Comparison of ENCODE assay signal across 29 cellular contexts in the genomic region with DNA sequence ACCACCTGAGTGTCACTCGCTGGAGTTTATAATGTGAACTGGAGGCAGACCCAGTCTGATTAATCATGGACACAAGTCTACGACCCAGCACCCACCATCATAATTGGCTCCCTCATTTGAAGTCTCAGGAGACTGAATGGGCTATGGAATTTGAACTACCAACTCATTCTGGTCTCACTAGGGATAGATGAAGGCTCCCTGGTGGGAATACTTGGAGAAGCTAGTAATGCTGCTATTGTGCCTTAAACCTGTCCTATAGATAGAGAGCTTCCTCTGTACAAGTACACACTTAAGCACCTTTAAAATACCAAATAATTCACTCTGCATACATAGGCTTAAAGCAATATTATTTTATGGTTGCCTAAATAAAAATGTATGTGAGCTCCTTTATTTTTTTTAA.
"Had no signal": no experiment of that assay in that cellular context is flagged by ENCODE, and none has a peak within 500 bp of the region (broad histone marks: within the 10 kb centered on the region; RNA-seq: fewer than 3 reads in every experiment).

No MANE protein-coding gene starts in this region.

- H2AFZ ChIP-seq: parathyroid adenoma had no signal

- H3K27ac Mint-ChIP-seq: naive thymus-derived CD4-positive, alpha-beta T cell; natural killer cell; nephron; progenitor cell of endocrine pancreas; stimulated activated effector memory CD8-positive, alpha-beta T cell treated with anti-CD3 and anti-CD28 coated beads, Interleukin-12 subunit alpha, Interleukin-12 subunit beta, amount 100 ng/mL, for 72 hours; stimulated activated naive B cell treated with anti-CD40 and anti-IgM and Interleukin-4, amounts not matched to agents 10 μg/mL and 1 μg/mL and 100 μg/mL, for 72 hours; stimulated activated naive CD8-positive, alpha-beta T cell treated with anti-CD3 and anti-CD28 coated beads, Interleukin-15, Interleukin-2, amounts not matched to agents 100 ng/mL and 50 ng/mL, for 24 hours; type B pancreatic cell had no signal

- H3K4me1 ChIP-seq: parathyroid adenoma, psoas muscle, right lobe of liver, sigmoid colon, suprapubic skin, testis, tibial artery, transverse colon, upper lobe of right lung, uterus had no signal

- H3K9ac ChIP-seq: parathyroid adenoma had no signal

- H3K9me3 ChIP-seq: neutrophil, psoas muscle, right lobe of liver, sigmoid colon, suprapubic skin, testis, tibial artery, transverse colon, upper lobe of right lung, uterus had no signal

- H3K27ac ChIP-seq: neutrophil, parathyroid adenoma, psoas muscle, right lobe of liver, sigmoid colon, suprapubic skin, testis, tibial artery, transverse colon, upper lobe of right lung, uterus had no signal

- H3K27me3 Mint-ChIP-seq: progenitor cell of endocrine pancreas; stimulated activated naive B cell treated with anti-CD40 and anti-IgM and Interleukin-4, amounts not matched to agents 10 μg/mL and 1 μg/mL and 100 μg/mL, for 72 hours; stimulated activated naive CD8-positive, alpha-beta T cell treated with anti-CD3 and anti-CD28 coated beads, Interleukin-15, Interleukin-2, amounts not matched to agents 100 ng/mL and 50 ng/mL, for 24 hours; type B pancreatic cell had no signal

- H3K4me1 Mint-ChIP-seq: naive thymus-derived CD4-positive, alpha-beta T cell; natural killer cell; nephron; stimulated activated effector memory CD8-positive, alpha-beta T cell treated with anti-CD3 and anti-CD28 coated beads, Interleukin-12 subunit alpha, Interleukin-12 subunit beta, amount 100 ng/mL, for 72 hours; stimulated activated naive B cell treated with anti-CD40 and anti-IgM and Interleukin-4, amounts not matched to agents 10 μg/mL and 1 μg/mL and 100 μg/mL, for 72 hours had no signal

- H3K4me3 ChIP-seq: psoas muscle, right lobe of liver, sigmoid colon, suprapubic skin, testis, tibial artery, transverse colon, upper lobe of right lung, uterus had no signal

- H3K36me3 ChIP-seq: neutrophil, right lobe of liver, sigmoid colon, suprapubic skin, tibial artery, transverse colon, upper lobe of right lung, uterus had no signal

- DNase-seq: naive thymus-derived CD4-positive, alpha-beta T cell; natural killer cell; nucleus accumbens; posterior cingulate gyrus; psoas muscle; right cardiac atrium; right lobe of liver; sigmoid colon; small intestine; stimulated activated CD4-positive, alpha-beta T cell treated with anti-CD3 and anti-CD28 coated beads, Interleukin-15, amount 100 ng/mL, for 24 hours; stimulated activated CD4-positive, alpha-beta T cell treated with anti-CD3 and anti-CD28 coated beads, Interleukin-2, amount 100 ng/mL, for 24 hours; stimulated activated CD4-positive, alpha-beta T cell treated with anti-CD3 and anti-CD28 coated beads, Interleukin-2, amount 100 ng/mL, for 48 hours; stimulated activated CD4-positive, alpha-beta T cell treated with anti-CD3 and anti-CD28 coated beads, Interleukin-4, amount 100 ng/mL, for 24 hours; stimulated activated naive B cell treated with anti-CD40 and anti-IgM and Interleukin-4, amounts not matched to agents 10 μg/mL and 1 μg/mL and 100 μg/mL, for 72 hours; stimulated activated naive CD4-positive, alpha-beta T cell treated with Interleukin-2 at 50 U/mL for 16 hours; substantia nigra; testis; tibial artery; transverse colon; upper lobe of right lung; uterus had no signal

- ATAC-seq: naive thymus-derived CD4-positive, alpha-beta T cell; natural killer cell; psoas muscle; right cardiac atrium; right lobe of liver; stimulated activated effector memory CD8-positive, alpha-beta T cell treated with anti-CD3 and anti-CD28 coated beads, Interleukin-12 subunit alpha, Interleukin-12 subunit beta, amount 100 ng/mL, for 72 hours; stimulated activated naive B cell treated with anti-CD40 and anti-IgM and Interleukin-4, amounts not matched to agents 10 μg/mL and 1 μg/mL and 100 μg/mL, for 72 hours; upper lobe of right lung had no signal

- H3K9me3 Mint-ChIP-seq: nephron; stimulated activated effector memory CD8-positive, alpha-beta T cell treated with anti-CD3 and anti-CD28 coated beads, Interleukin-12 subunit alpha, Interleukin-12 subunit beta, amount 100 ng/mL, for 72 hours; stimulated activated naive B cell treated with anti-CD40 and anti-IgM and Interleukin-4, amounts not matched to agents 10 μg/mL and 1 μg/mL and 100 μg/mL, for 72 hours; stimulated activated naive CD8-positive, alpha-beta T cell treated with anti-CD3 and anti-CD28 coated beads, Interleukin-15, Interleukin-2, amounts not matched to agents 100 ng/mL and 50 ng/mL, for 24 hours; type B pancreatic cell had no signal

- H3K4me3 Mint-ChIP-seq: naive thymus-derived CD4-positive, alpha-beta T cell; natural killer cell; nephron; stimulated activated effector memory CD8-positive, alpha-beta T cell treated with anti-CD3 and anti-CD28 coated beads, Interleukin-12 subunit alpha, Interleukin-12 subunit beta, amount 100 ng/mL, for 72 hours; stimulated activated naive B cell treated with anti-CD40 and anti-IgM and Interleukin-4, amounts not matched to agents 10 μg/mL and 1 μg/mL and 100 μg/mL, for 72 hours; stimulated activated naive CD8-positive, alpha-beta T cell treated with anti-CD3 and anti-CD28 coated beads, Interleukin-15, Interleukin-2, amounts not matched to agents 100 ng/mL and 50 ng/mL, for 24 hours; type B pancreatic cell had no signal

- H3K27me3 ChIP-seq: neutrophil, right lobe of liver, sigmoid colon, suprapubic skin, testis, tibial artery, transverse colon, upper lobe of right lung, uterus had no signal

- H3K79me2 ChIP-seq: parathyroid adenoma had no signal
